In the genomic region with DNA sequence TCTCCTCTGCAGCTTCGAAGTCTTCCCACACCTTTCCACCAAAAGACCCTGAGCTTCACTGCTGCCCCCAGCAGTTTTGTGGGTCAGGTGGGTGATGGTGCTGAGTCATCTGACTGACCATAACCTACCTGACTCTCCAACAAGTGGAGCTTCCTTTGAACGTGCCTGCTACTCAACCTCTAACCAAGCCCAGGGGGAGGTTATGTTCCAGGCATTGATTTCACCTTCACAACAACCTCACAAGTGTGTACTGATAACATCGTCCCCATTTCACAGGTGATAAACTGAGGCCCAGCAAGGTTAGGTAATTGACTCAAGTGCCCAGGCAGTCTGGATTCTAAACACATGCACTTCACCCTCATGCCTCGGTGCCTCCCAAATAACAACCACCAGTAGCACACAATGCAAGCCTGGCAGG, we compare ENCODE assay signal across 23 cellular contexts.
A peak's percentile ranks its signal among the peaks of the same experiment; 100 is the strongest.
DNase-seq lines count a peak whose midpoint lies in the region; TF ChIP-seq lines count a peak whose summit lies in the region.
"Had no signal": no experiment of that assay in that cellular context is flagged by ENCODE, and none has a peak within 500 bp of the region (broad histone marks: within the 10 kb centered on the region; RNA-seq: fewer than 3 reads in every experiment).

No MANE protein-coding gene starts in this region.

- H3T11ph ChIP-seq in H9 (ENCODE audit: low read length), result no peak overlapping the region

- no peak overlapping the region for H2BK120ac ChIP-seq in H9 (ENCODE audit: low read depth, low read length, poor library complexity, severe bottlenecking)
- H2BK120ac ChIP-seq in trophoblast cell (ENCODE audit: insufficient read depth, low read length, poor library complexity), result no peak overlapping the region

- no peaks in the 10 kb centered on the region for H3K9me3 ChIP-seq in H9 (ENCODE audit: control insufficient read depth, low read depth, low read length)
- H3K9me3 ChIP-seq in adrenal gland (replicated peaks in 1 of 3), result no peaks in the 10 kb centered on the region
- peaks cover 2% of the 10 kb centered on the region for H3K9me3 ChIP-seq in trophoblast cell (ENCODE audit: insufficient read depth, low read depth, low read length)
- H3K9me3 ChIP-seq: BLaER1, MG63 had no signal

- peak overlapping the region; percentile 57 to 96 (median 79); a peak in 3 of 7 replicates for H3K27ac Mint-ChIP-seq in H9
- H3K27ac Mint-ChIP-seq: CD4-positive, alpha-beta T cell; HFFc6 had no signal

- TF ChIP-seq CTCF in 22Rv1 (IDR thresholded peaks at IDR 0.05) (no peak), H9 (conservative IDR thresholded peaks at IDR 0.05) (no peak), adrenal gland (IDR thresholded peaks at IDR 0.05) (no peak)

- H3K9ac ChIP-seq in H9 (ENCODE audit: extremely low read depth, insufficient read length, low read length) (no peak overlapping the region), trophoblast cell (ENCODE audit: low read length) (no peak overlapping the region)
- H3K9ac ChIP-seq: BLaER1 had no signal

- TF ChIP-seq POLR2A in adrenal gland (IDR thresholded peaks at IDR 0.05), result no peak

- H3K4me2 ChIP-seq in H9 (ENCODE audit: insufficient read depth, insufficient read length, low read length) (no peak overlapping the region), trophoblast cell (ENCODE audit: low read length) (no peak overlapping the region)
- H3K4me2 ChIP-seq: BLaER1 had no signal

- H4K5ac ChIP-seq in H9 (ENCODE audit: insufficient read length, low read depth, low read length), result no peak overlapping the region

- H3K79me1 ChIP-seq in H9 (ENCODE audit: insufficient read depth, low read depth, low read length, poor library complexity, severe bottlenecking) (no peaks in the 10 kb centered on the region), trophoblast cell (ENCODE audit: low read length) (peaks cover 34% of the 10 kb centered on the region)

- no peak overlapping the region for H2BK5ac ChIP-seq in H9 (ENCODE audit: insufficient read length, low read length)
- H2BK5ac ChIP-seq in trophoblast cell (ENCODE audit: low read depth, low read length, poor library complexity), result peak overlapping the region; percentile 38

- no peak overlapping the region for H4K12ac ChIP-seq in trophoblast cell (ENCODE audit: low read depth, low read length)

- H3K4me1 Mint-ChIP-seq in H9, result peaks cover 19 to 31% of the 10 kb centered on the region in 2 experiments

- no peak overlapping the region for H3K4me3 Mint-ChIP-seq in H9
- H3K4me3 Mint-ChIP-seq: CD4-positive, alpha-beta T cell; HFFc6 had no signal

- intact Hi-C loops in adrenal gland (cut with DNase I), result no loop called here

- WGBS in H9 (ENCODE audit: extremely low coverage, insufficient read length, low lambda C conversion rate), result no CpG with 5 or more reads among the region's 4 CpGs
- WGBS in adrenal gland, 4 donors, result 77 to 85% (median 82%) methylated on average over 4 of the region's 4 CpGs
- WGBS in trophoblast cell (ENCODE audit: extremely low coverage, insufficient coverage, insufficient read length), result no CpG with 5 or more reads among the region's 4 CpGs

- no peak overlapping the region for H2BK15ac ChIP-seq in H9 (ENCODE audit: low read depth, low read length)

- H4K91ac ChIP-seq in H9 (ENCODE audit: insufficient read length, low read depth, low read length) (no peak overlapping the region), trophoblast cell (ENCODE audit: low read depth, low read length) (peak overlapping the region; percentile 33)

- DNase-seq in H9 (no peak), adrenal gland (no peak), trophoblast cell (peak in 1 of 2 donors; percentile 64), ureter (ENCODE audit: low spot score) (no peak), GDM1 (lab: John Stamatoyannopoulos, UW) (no peak), pons (ENCODE audit: low spot score) (no peak)
- DNase-seq: CD4-positive, alpha-beta T cell; DMS53; H7; HFFc6; KG1; MG63; NCI-H1105 treated with DMSO at 0.1 percent for 48 hours; NCI-H2029; NCI-H446 treated with DMSO at 0.1 percent for 48 hours; NCI-H526; NCI-H82; NK-92 treated with Interleukin-12 subunit alpha and Interleukin-12 subunit beta, amount 100 ng/mL, for 24 hours; PC-3; SHP77 treated with DMSO at 0.1 percent for 48 hours had no signal

- H3K27me3 Mint-ChIP-seq in H9 (ENCODE audit: low read depth), result no peaks in the 10 kb centered on the region
- H3K27me3 Mint-ChIP-seq: CD4-positive, alpha-beta T cell had no signal

- no peak overlapping the region for H2BK12ac ChIP-seq in H9 (ENCODE audit: insufficient read length, low read depth, low read length)
- H2BK12ac ChIP-seq in trophoblast cell (ENCODE audit: low read length), result no peak overlapping the region

- H3K4me1 ChIP-seq in H9 (ENCODE audit: insufficient read depth, low read length) (no peaks in the 10 kb centered on the region), adrenal gland (replicated peaks in 1 of 2) (peaks cover 24 to 31% of the 10 kb centered on the region in 2 donors), trophoblast cell (ENCODE audit: control insufficient read depth in 1 of 2, insufficient read depth in 2 of 2, low read length in 2 of 2) (peaks cover 35 to 54% of the 10 kb centered on the region in 2 experiments)
- H3K4me1 ChIP-seq: BLaER1 had no signal

- H3K4ac ChIP-seq in H9 (ENCODE audit: low read depth, low read length) (no peak overlapping the region), trophoblast cell (ENCODE audit: low read depth, low read length) (no peak overlapping the region)

- peaks cover 12 to 42% (median 21%) of the 10 kb centered on the region in 3 experiments for H3K36me3 Mint-ChIP-seq in H9 (ENCODE audit: insufficient read depth in 1 of 3, low read depth in 3 of 3)

- no peaks in the 10 kb centered on the region for H3K23me2 ChIP-seq in H9 (ENCODE audit: insufficient read length, low read depth, low read length, poor library complexity, severe bottlenecking)

- no peak overlapping the region for H3K56ac ChIP-seq in H9 (ENCODE audit: insufficient read length, low read depth, low read length)

- H3K14ac ChIP-seq in H9 (ENCODE audit: insufficient read depth, low read length) (no peak overlapping the region), trophoblast cell (ENCODE audit: low read length) (no peak overlapping the region)

- no peak overlapping the region for H2AFZ ChIP-seq in H9 (ENCODE audit: low read length)
- H2AFZ ChIP-seq in trophoblast cell (ENCODE audit: insufficient read depth, low read length, poor library complexity), result no peak overlapping the region

- H3K79me2 ChIP-seq in H9 (ENCODE audit: insufficient read depth, low read length), result no peaks in the 10 kb centered on the region; the same call in 1 of the 2 replicates
- peaks cover 10% of the 10 kb centered on the region for H3K79me2 ChIP-seq in trophoblast cell (ENCODE audit: control insufficient read depth, insufficient read depth, low read length, poor library complexity)

- H3K9me3 Mint-ChIP-seq in H9, result no peaks in the 10 kb centered on the region
- H3K9me3 Mint-ChIP-seq: CD4-positive, alpha-beta T cell; HFFc6 had no signal

- peaks cover 0 to 5% of the 10 kb centered on the region in 2 donors for H3K36me3 ChIP-seq in adrenal gland (replicated peaks in 1 of 2)
- peaks cover 3 to 8% of the 10 kb centered on the region in 2 experiments for H3K36me3 ChIP-seq in trophoblast cell (ENCODE audit: control insufficient read depth in 1 of 2, insufficient read depth in 2 of 2, low read length in 2 of 2)

- H3K27me3 ChIP-seq in H9 (ENCODE audit: insufficient read depth, low read length), result no peaks in the 10 kb centered on the region
- no peaks in the 10 kb centered on the region for H3K27me3 ChIP-seq in adrenal gland
- no peaks in the 10 kb centered on the region for H3K27me3 ChIP-seq in trophoblast cell (ENCODE audit: insufficient read depth, low read length)
- H3K27me3 ChIP-seq: BLaER1, MG63 had no signal

- H3K27ac ChIP-seq in 22Rv1 (peak overlapping the region; percentile 73), H9 (ENCODE audit: insufficient read length, low read depth, low read length) (no peak overlapping the region), adrenal gland (peak overlapping the region in 3 of 5 donors; percentile 22 to 96 (median 41)), trophoblast cell (ENCODE audit: low read depth, low read length) (peak overlapping the region; percentile 61)
- H3K27ac ChIP-seq: BLaER1 had no signal

- no peak overlapping the region for H2AK5ac ChIP-seq in H9 (ENCODE audit: insufficient read length, low read length)
- H2AK5ac ChIP-seq in trophoblast cell (ENCODE audit: low read length), result no peak overlapping the region

- H3K23ac ChIP-seq in H9 (ENCODE audit: insufficient read length, low read depth, low read length) (no peak overlapping the region), trophoblast cell (ENCODE audit: low read length) (no peak overlapping the region)

- no peak overlapping the region for H2BK20ac ChIP-seq in H9 (ENCODE audit: low read depth, low read length, poor library complexity, severe bottlenecking)

- no peak overlapping the region for H3K4me3 ChIP-seq in adrenal gland
- H3K4me3 ChIP-seq in trophoblast cell (ENCODE audit: low read depth, low read length), result no peak overlapping the region
- H3K4me3 ChIP-seq: BLaER1, GM12878, MG63 had no signal

- H4K8ac ChIP-seq in H9 (replicated peaks; ENCODE audit: insufficient read length, low read depth, low read length), result no peak overlapping the region
- H4K8ac ChIP-seq in trophoblast cell (ENCODE audit: low read depth, low read length), result no peak overlapping the region

- H3K18ac ChIP-seq in H9 (ENCODE audit: insufficient read length, low read depth, low read length) (no peak overlapping the region), trophoblast cell (ENCODE audit: low read length) (no peak overlapping the region)

- H4K20me1 ChIP-seq in H9 (ENCODE audit: control insufficient read depth, insufficient read depth, insufficient read length), result no peaks in the 10 kb centered on the region
